ENCODE assay signal across 14 cellular contexts in the genomic region with DNA sequence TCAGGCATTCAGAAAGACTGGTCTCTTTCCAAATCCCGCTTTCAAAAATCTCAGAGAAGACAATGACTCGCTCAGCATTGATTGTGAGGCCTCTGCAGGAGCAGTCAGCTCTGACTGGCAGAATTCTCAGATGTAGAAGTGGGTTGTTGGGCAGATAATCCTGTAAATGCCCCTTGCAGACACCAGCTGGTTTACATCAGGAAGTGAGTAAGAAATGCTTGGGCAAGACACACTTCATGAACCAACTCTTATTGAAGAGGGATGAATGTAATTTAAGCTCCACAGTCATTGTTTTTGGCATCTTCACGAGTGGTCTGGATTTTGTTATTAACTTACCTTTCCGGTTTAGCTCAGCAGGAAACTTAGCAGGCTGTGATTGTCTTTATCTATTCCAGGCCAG.
DNase-seq lines count a peak whose midpoint lies in the region; ATAC-seq and TF ChIP-seq lines count a peak whose summit lies in the region.
"Had no signal": no experiment of that assay in that cellular context is flagged by ENCODE, and none has a peak within 500 bp of the region (broad histone marks: within the 10 kb centered on the region; RNA-seq: fewer than 3 reads in every experiment).

No MANE protein-coding gene starts in this region.

- no peak for TF ChIP-seq CTCF in brain microvascular endothelial cell (IDR thresholded peaks at IDR 0.05; ENCODE audit: low read depth, low read length, missing control alignments)

- H3K36me3 ChIP-seq in brain microvascular endothelial cell (replicated peaks), result no peaks in the 10 kb centered on the region
- H3K36me3 ChIP-seq: right lobe of liver had no signal

- no peaks in the 10 kb centered on the region for H3K27me3 ChIP-seq in brain microvascular endothelial cell (replicated peaks)
- H3K27me3 ChIP-seq: right lobe of liver had no signal

- ATAC-seq in GM19324 (IDR thresholded peaks at IDR 0.05; ENCODE audit: low FRiP score, unreplicated experiment) (no peak), GM21423 (IDR thresholded peaks at IDR 0.05; ENCODE audit: unreplicated experiment) (no peak)
- ATAC-seq: right lobe of liver had no signal

- no peak overlapping the region for H3K4me3 ChIP-seq in brain microvascular endothelial cell (ENCODE audit: low read depth, low read length)
- H3K4me3 ChIP-seq: right lobe of liver had no signal

- DNase-seq in COR-L47 (lab: John Stamatoyannopoulos, UW) (peak; percentile 3), M059J (ENCODE audit: low read depth) (peak; percentile 91), brain microvascular endothelial cell (peak; percentile 16), iris pigment epithelial cell (ENCODE audit: low read depth) (peak; percentile 70), SIG-M5 treated with dmso at 0.1 percent for 504 hours (lab: John Stamatoyannopoulos, UW; ENCODE audit: unreplicated experiment) (no peak), NOMO-1 treated with DMSO at 0.1 percent for 48 hours (lab: John Stamatoyannopoulos, UW; ENCODE audit: unreplicated experiment) (no peak)
- DNase-seq: activated CD4-positive, alpha-beta T cell treated with anti-CD3 and anti-CD28 coated beads, Interleukin-2, amount 10 ng/mL, durations not matched to agents 24 days and 14 days; CD8-positive, alpha-beta memory T cell; kidney; NCI-H146; right lobe of liver; SW 1271 had no signal

- in situ Hi-C loops in brain microvascular endothelial cell (cut with HindIII; ENCODE audit: low pct_ligation_motif_present, low sequenced_read_pairs), result no loop called here

- no peak overlapping the region for H3K27ac ChIP-seq in brain microvascular endothelial cell
- H3K27ac ChIP-seq: right lobe of liver had no signal

Comparison
In these comparisons a context has a peak if more than half of its experiments do, and no peak if none do; other contexts are left out.
1. DNase-seq: peak in COR-L47 (single experiment), M059J (single experiment), brain microvascular endothelial cell (single experiment) and iris pigment epithelial cell (single experiment); none in SIG-M5 treated with dmso at 0.1 percent for 504 hours (single experiment) and NOMO-1 treated with DMSO at 0.1 percent for 48 hours (single experiment).